In the genomic region with DNA sequence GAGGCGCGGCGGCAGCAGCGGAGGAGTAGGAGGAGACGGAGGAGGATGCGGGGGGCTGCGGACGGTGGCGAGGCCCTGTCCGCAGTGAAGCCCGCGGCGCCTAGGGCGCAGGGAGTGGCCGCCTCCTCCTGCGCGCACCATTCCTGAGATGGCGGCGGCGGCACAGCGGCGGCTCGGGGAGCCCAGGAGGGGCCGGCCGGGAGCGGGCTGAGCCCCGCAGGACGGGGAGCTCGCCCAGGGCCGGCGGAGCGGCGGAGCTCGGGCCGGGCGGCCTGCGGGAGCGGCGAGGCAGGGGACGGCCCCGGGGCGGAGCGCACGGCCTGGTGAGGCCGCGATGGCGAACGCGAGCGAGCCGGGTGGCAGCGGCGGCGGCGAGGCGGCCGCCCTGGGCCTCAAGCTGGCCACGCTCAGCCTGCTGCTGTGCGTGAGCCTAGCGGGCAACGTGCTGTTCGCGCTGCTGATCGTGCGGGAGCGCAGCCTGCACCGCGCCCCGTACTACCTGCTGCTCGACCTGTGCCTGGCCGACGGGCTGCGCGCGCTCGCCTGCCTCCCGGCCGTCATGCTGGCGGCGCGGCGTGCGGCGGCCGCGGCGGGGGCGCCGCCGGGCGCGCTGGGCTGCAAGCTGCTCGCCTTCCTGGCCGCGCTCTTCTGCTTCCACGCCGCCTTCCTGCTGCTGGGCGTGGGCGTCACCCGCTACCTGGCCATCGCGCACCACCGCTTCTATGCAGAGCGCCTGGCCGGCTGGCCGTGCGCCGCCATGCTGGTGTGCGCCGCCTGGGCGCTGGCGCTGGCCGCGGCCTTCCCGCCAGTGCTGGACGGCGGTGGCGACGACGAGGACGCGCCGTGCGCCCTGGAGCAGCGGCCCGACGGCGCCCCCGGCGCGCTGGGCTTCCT, we compare ENCODE assay signal across 8 cellular contexts. TPM values are rescaled to one million over a fixed set of nuclear protein-coding genes. Genes with fewer than 3 reads are reported as not detected.
A peak's percentile ranks its signal among the peaks of the same experiment; 100 is the strongest.
DNase-seq lines count a peak whose midpoint lies in the region; ATAC-seq and TF ChIP-seq lines count a peak whose summit lies in the region.

A gene with protein sequence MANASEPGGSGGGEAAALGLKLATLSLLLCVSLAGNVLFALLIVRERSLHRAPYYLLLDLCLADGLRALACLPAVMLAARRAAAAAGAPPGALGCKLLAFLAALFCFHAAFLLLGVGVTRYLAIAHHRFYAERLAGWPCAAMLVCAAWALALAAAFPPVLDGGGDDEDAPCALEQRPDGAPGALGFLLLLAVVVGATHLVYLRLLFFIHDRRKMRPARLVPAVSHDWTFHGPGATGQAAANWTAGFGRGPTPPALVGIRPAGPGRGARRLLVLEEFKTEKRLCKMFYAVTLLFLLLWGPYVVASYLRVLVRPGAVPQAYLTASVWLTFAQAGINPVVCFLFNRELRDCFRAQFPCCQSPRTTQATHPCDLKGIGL (plus strand): TSS at position 140 of the 894 bp plus-strand sequence. CDS start 195 bp downstream, at position 335.

- H3K27ac ChIP-seq in PC-3 (ENCODE audit: low read length) (no peak within 1 kb of the TSS), stomach (peak within 1 kb of the TSS in 1 of 5 donors; percentile 59), OCI-LY7 (ENCODE audit: low read depth, low read length, poor library complexity, severe bottlenecking) (no peak within 1 kb of the TSS)

- H3K9me2 ChIP-seq in PC-3 (replicated peaks; ENCODE audit: low read length), result no peaks in the 10 kb centered on the region
- no peaks in the 10 kb centered on the region for H3K9me2 ChIP-seq in OCI-LY7 (ENCODE audit: insufficient read depth, low read length)

- no peak within 1 kb of the TSS for H3K9ac ChIP-seq in PC-3 (ENCODE audit: low read length)

- WGBS in stomach, 5 donors, result 1 to 2% (median 1%) methylated on average over 42 to 131 of the region's 131 CpGs

- no peak for TF ChIP-seq EP300 in stomach (IDR thresholded peaks at IDR 0.05)

- TF ChIP-seq CTCF in PC-3 (conservative IDR thresholded peaks at IDR 0.05; ENCODE audit: low read depth, low read length) (no peak), stomach (IDR thresholded peaks at IDR 0.05) (no peak), OCI-LY7 (conservative IDR thresholded peaks at IDR 0.05; ENCODE audit: low read length) (no peak)

- H3K9me3 ChIP-seq in PC-3 (ENCODE audit: low read length) (no peaks in the 10 kb centered on the region), stomach (no peaks in the 10 kb centered on the region), OCI-LY7 (ENCODE audit: low read length) (no peaks in the 10 kb centered on the region)

- no peak within 1 kb of the TSS for H2AFZ ChIP-seq in PC-3 (ENCODE audit: low read length)
- no peak within 1 kb of the TSS for H2AFZ ChIP-seq in OCI-LY7 (ENCODE audit: low read length)

- no peaks in the 10 kb centered on the region for H4K20me1 ChIP-seq in PC-3 (ENCODE audit: low read length)
- no peaks in the 10 kb centered on the region for H4K20me1 ChIP-seq in OCI-LY7 (ENCODE audit: insufficient read depth, low read length)

- POLR2A ChIA-PET in PC-3 (lab: Charles Lee; ENCODE audit: unreplicated experiment), result no interaction called here
- POLR2A ChIA-PET in OCI-LY7 (lab: Charles Lee), result no interaction called here

- no peak within 1 kb of the TSS for H3K4me3 ChIP-seq in PC-3 (ENCODE audit: low read length)
- peak within 1 kb of the TSS; percentile 52 to 85 (median 57) for H3K4me3 ChIP-seq in stomach
- no peak within 1 kb of the TSS for H3K4me3 ChIP-seq in OCI-LY7 (ENCODE audit: low read depth, low read length, poor library complexity, severe bottlenecking)

- H3K79me2 ChIP-seq in PC-3 (ENCODE audit: low read length) (no peaks in the 10 kb centered on the region), OCI-LY7 (ENCODE audit: insufficient read depth, low read depth, low read length) (no peaks in the 10 kb centered on the region)

- H3K27me3 ChIP-seq in PC-3 (ENCODE audit: low read length), result peaks cover 69% of the 10 kb centered on the region
- peaks cover 0 to 37% (median 21%) of the 10 kb centered on the region in 3 donors for H3K27me3 ChIP-seq in stomach

- peak; percentile 63 for ATAC-seq in PC-3

- no peaks in the 10 kb centered on the region for H3F3A ChIP-seq in PC-3 (ENCODE audit: low read length, unreplicated experiment)

- BruUV-seq in PC-3 (replicated peaks; lab: Mats Ljungman, UMichigan) (no TSS peak), OCI-LY7 (replicated peaks; lab: Mats Ljungman, UMichigan) (no TSS peak)

- intact Hi-C loops in PC-3 (cut with micrococcal nuclease), result no loop called here
- intact Hi-C loops in stomach (cut with DNase I; ENCODE audit: low total_unique reads), result no loop called here
- intact Hi-C loops in OCI-LY7 (cut with micrococcal nuclease; ENCODE audit: unreplicated experiment), result no loop called here

- DNase-seq in ELR (ENCODE audit: low read depth) (peak; percentile 1), PC-3 (no peak), cerebellum (ENCODE audit: low spot score) (peak; percentile 50), left kidney (ENCODE audit: low read depth, low spot score) (peak; percentile 75), stomach (no peak), NOMO-1 treated with dmso at 0.1 percent for 144 hours (lab: John Stamatoyannopoulos, UW; ENCODE audit: unreplicated experiment) (no peak), OCI-LY7 (ENCODE audit: low spot score) (no peak), NCI-H446 (lab: John Stamatoyannopoulos, UW) (no peak)

- H3K4me1 ChIP-seq in PC-3 (ENCODE audit: insufficient read depth, low read length) (no peaks in the 10 kb centered on the region), stomach (peaks cover 6 to 12% (median 8%) of the 10 kb centered on the region in 4 donors), OCI-LY7 (ENCODE audit: insufficient read depth, low read length, poor library complexity, severe bottlenecking) (no peaks in the 10 kb centered on the region)

- CTCF ChIA-PET in PC-3 (lab: Charles Lee) (no interaction called here), OCI-LY7 (lab: Charles Lee; ENCODE audit: unreplicated experiment) (no interaction called here)

- TF ChIP-seq POLR2A in stomach (IDR thresholded peaks at IDR 0.05), result no peak

- H3K36me3 ChIP-seq in PC-3 (ENCODE audit: low read depth, low read length) (no peaks in the 10 kb centered on the region), stomach (no peaks in the 10 kb centered on the region), OCI-LY7 (ENCODE audit: insufficient read depth, low read length) (no peaks in the 10 kb centered on the region)

- H3K4me2 ChIP-seq in PC-3 (ENCODE audit: low read length), result no peak within 1 kb of the TSS
- no peak within 1 kb of the TSS for H3K4me2 ChIP-seq in OCI-LY7 (ENCODE audit: low read length)

RNA-seq across cellular contexts. Expression of the gene that starts here (rescaled TPM):
- total RNA-seq in PC-3 (2014; rRNA removed) (0.07 and 0.58 TPM in 2 replicates), cerebellum (15.7 TPM), stomach (1 to 10 TPM in 3 of 5 donors, under 1 TPM in 1, not detected in 1; 0.45 to 5.1 (median 2.7) TPM), OCI-LY7 (2022) (not detected in 2 replicates)
- polyA plus RNA-seq in stomach, result 1 to 10 TPM; 1.1 to 3.1 (median 1.4) TPM
- total RNA-seq in OCI-LY7 (2014; rRNA removed; shearing (Covaris generic)), result not detected in 2 replicates

Comparison
In these comparisons a context has a peak if more than half of its experiments do, and no peak if none do; other contexts are left out.
1. Peak in ATAC-seq in PC-3; RNA of the gene not detected or under 1 TPM.
2. DNase-seq: peak in ELR (single experiment), cerebellum (single experiment) and left kidney (single experiment); none in PC-3 (single experiment), stomach (single experiment), NOMO-1 treated with dmso at 0.1 percent for 144 hours (single experiment), OCI-LY7 (single experiment) and NCI-H446 (0 of 2).
3. H3K4me3 ChIP-seq: peak in stomach (4 of 4); none in PC-3 (single experiment) and OCI-LY7 (single experiment).